28 cellular contexts compared by ENCODE assay signal in the genomic region with DNA sequence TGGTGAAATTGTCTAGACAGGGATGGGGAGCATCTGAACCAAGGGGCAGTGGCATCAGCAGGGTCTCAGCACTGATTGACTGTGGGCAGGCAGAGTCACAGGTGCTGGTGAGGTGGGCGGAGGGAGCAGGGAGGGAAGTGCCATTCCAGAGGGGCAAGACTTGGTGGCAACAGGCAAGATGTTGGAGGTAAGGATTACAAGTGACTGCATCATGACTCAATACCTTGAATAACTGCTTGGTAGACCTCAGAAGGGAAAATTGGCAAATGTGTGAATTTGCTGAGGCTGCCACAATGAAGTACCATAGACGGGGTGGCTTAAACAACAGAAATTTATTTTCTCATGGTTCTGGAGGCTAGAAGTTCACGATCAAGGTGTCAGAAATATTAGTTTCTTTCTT.
"Had no signal": no experiment of that assay in that cellular context is flagged by ENCODE, and none has a peak within 500 bp of the region (broad histone marks: within the 10 kb centered on the region; RNA-seq: fewer than 3 reads in every experiment).

No MANE protein-coding gene starts in this region.

- H3K27ac ChIP-seq: ascending aorta, cardiac muscle cell, VCaP had no signal

- FAIRE-seq: TTC549 had no signal

- H3K9me3 ChIP-seq: ascending aorta had no signal

- H3K4me3 ChIP-seq: ascending aorta, cardiac muscle cell had no signal

- ATAC-seq: activated CD8-positive, alpha-beta memory T cell treated with anti-CD3 and anti-CD28 coated beads, Interleukin-2, amount 10 ng/mL, durations not matched to agents 7 days and 5 days; activated CD8-positive, alpha-beta T cell treated with anti-CD3 and anti-CD28 coated beads, Interleukin-2, amount 10 ng/mL, durations not matched to agents 7 days and 5 days; activated naive CD8-positive, alpha-beta T cell treated with anti-CD3 and anti-CD28 coated beads, Interleukin-2, amount 50 U/mL, for 24 hours had no signal

- H3K4me1 ChIP-seq: ascending aorta had no signal

- DNase-seq: activated B cell treated with CpG ODN at 0.5 μM for 24 hours; activated CD4-positive, alpha-beta memory T cell treated with anti-CD3 and anti-CD28 coated beads for 36 hours; activated CD4-positive, alpha-beta T cell treated with anti-CD3 and anti-CD28 coated beads for 4 hours; activated CD4-positive, alpha-beta T cell treated with anti-CD3 and anti-CD28 coated beads, Interleukin-2, amount 10 ng/mL, durations not matched to agents 24 days and 14 days; activated CD4-positive, alpha-beta T cell treated with anti-CD3 and anti-CD28 coated beads, Interleukin-2, amount 50 U/mL, for 1 hour; activated CD4-positive, alpha-beta T cell treated with anti-CD3 and anti-CD28 coated beads, Interleukin-2, amount 50 U/mL, for 4 hours; activated CD4-positive, CD25-positive, alpha-beta regulatory T cell treated with anti-CD3 and anti-CD28 coated beads, Interleukin-2, amount 50 U/mL, for 72 hours; activated CD8-positive, alpha-beta memory T cell treated with anti-CD3 and anti-CD28 coated beads for 24 hours; activated CD8-positive, alpha-beta memory T cell treated with anti-CD3 and anti-CD28 coated beads, Interleukin-2, amount 10 ng/mL, durations not matched to agents 7 days and 5 days; activated CD8-positive, alpha-beta memory T cell treated with anti-CD3 and anti-CD28 coated beads, Interleukin-2, amount 50 U/mL, for 48 hours; activated CD8-positive, alpha-beta T cell treated with anti-CD3 and anti-CD28 coated beads, Interleukin-2, amount 10 ng/mL, durations not matched to agents 7 days and 5 days; activated effector memory CD4-positive, alpha-beta T cell treated with Interleukin-2 at 50 U/mL for 16 hours; activated gamma-delta T cell; activated naive CD4-positive, alpha-beta T cell treated with anti-CD3 and anti-CD28 coated beads, Interleukin-2, amount 10 ng/mL, durations not matched to agents 7 days and 5 days; activated naive CD4-positive, alpha-beta T cell treated with Interleukin-2 at 50 U/mL for 16 hours; activated naive CD8-positive, alpha-beta T cell treated with anti-CD3 and anti-CD28 coated beads, Interleukin-2, amount 10 ng/mL, durations not matched to agents 7 days and 5 days; activated naive CD8-positive, alpha-beta T cell treated with anti-CD3 and anti-CD28 coated beads, Interleukin-2, amount 50 U/mL, for 24 hours; activated T-cell treated with anti-CD3 and anti-CD28 coated beads, Interleukin-2, amount 50 U/mL, for 24 hours; activated T-cell treated with anti-CD3 and anti-CD28 coated beads, Interleukin-2, amount 50 U/mL, for 48 hours; amygdala; cerebellar nuclear complex; T-helper 1 cell; T-helper 2 cell; T-helper 9 cell had no signal

- H3K36me3 ChIP-seq: ascending aorta, cardiac muscle cell had no signal

- H3K27me3 ChIP-seq: ascending aorta, cardiac muscle cell had no signal
